Comparison of ENCODE assay signal across 1 cellular context in genomic region chr10:5090551-5090950, GRCh38.
TF ChIP-seq lines count a peak whose summit lies in the region.

No MANE protein-coding gene starts in this region.

TF ChIP-seq in K562, 482 proteins besides CTCF, POLR2A, EP300 and RAD21:
- no peak for TF ChIP-seq BCLAF1 (IDR thresholded peaks at IDR 0.05; ENCODE audit: borderline replicate concordance in 1 of 2, control insufficient read depth in 1 of 2, low read depth in 2 of 2, low read length in 1 of 2)
- TF ChIP-seq ZNF318 (IDR thresholded peaks at IDR 0.05; ENCODE audit: borderline replicate concordance in 1 of 2, low read depth in 1 of 2), result no peak
- TF ChIP-seq ZBTB11 (CRISPR knock-in tag; IDR thresholded peaks at IDR 0.05), result no peak
- TF ChIP-seq SREBF2 (CRISPR knock-in tag; IDR thresholded peaks at IDR 0.05), result no peak
- TF ChIP-seq, protein P1, sequence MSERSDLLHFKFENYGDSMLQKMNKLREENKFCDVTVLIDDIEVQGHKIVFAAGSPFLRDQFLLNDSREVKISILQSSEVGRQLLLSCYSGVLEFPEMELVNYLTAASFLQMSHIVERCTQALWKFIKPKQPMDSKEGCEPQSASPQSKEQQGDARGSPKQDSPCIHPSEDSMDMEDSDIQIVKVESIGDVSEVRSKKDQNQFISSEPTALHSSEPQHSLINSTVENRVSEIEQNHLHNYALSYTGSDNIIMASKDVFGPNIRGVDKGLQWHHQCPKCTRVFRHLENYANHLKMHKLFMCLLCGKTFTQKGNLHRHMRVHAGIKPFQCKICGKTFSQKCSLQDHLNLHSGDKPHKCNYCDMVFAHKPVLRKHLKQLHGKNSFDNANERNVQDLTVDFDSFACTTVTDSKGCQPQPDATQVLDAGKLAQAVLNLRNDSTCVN (CRISPR knock-in tag; IDR thresholded peaks at IDR 0.05), result no peak
TF ChIP-seq in K562: peak in this region for 0.
